1 cellular context compared by ENCODE assay signal in the genomic region with DNA sequence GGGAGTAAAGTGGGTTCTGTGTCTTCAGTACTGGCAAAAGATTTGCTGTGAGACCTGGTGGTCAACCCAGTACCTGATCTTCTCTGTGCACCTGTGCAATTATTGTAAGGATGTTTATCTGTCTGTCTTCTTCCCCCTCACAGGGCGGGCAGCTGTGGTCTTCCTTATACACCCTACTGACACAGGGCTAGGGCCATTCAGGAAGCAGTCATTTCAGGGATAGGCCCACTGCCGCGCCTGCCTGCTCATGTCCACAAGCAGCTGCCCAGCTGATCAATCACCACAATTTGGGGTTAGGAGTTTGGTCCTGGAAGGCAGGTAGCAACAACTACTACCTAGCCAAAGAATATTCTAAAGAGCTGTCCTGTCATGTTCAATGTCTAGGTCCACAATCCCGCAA.
TF ChIP-seq lines count a peak whose summit lies in the region.

No MANE protein-coding gene starts in this region.

TF ChIP-seq in GM12878, 131 proteins besides CTCF, POLR2A, EP300 and RAD21:
- no peak for TF ChIP-seq JUNB (IDR thresholded peaks at IDR 0.05)
- TF ChIP-seq WRNIP1 (IDR thresholded peaks at IDR 0.05; ENCODE audit: borderline replicate concordance, low read depth, low read length), result no peak
- no peak for TF ChIP-seq MTA3 (IDR thresholded peaks at IDR 0.05; ENCODE audit: borderline replicate concordance, low read length)
- no peak for TF ChIP-seq SMARCA5 (IDR thresholded peaks at IDR 0.05)
- no peak for TF ChIP-seq TCF12 (IDR thresholded peaks at IDR 0.05; ENCODE audit: low read depth, low read length)
- no peak for TF ChIP-seq KAT2A (conservative IDR thresholded peaks at IDR 0.05; ENCODE audit: control insufficient read depth, low read depth, low read length)
- TF ChIP-seq SPI1 (IDR thresholded peaks at IDR 0.05; ENCODE audit: borderline replicate concordance, insufficient read depth, low read depth, low read length), result no peak
- TF ChIP-seq TARDBP (IDR thresholded peaks at IDR 0.05; ENCODE audit: borderline replicate concordance), result no peak
- TF ChIP-seq, protein P1, sequence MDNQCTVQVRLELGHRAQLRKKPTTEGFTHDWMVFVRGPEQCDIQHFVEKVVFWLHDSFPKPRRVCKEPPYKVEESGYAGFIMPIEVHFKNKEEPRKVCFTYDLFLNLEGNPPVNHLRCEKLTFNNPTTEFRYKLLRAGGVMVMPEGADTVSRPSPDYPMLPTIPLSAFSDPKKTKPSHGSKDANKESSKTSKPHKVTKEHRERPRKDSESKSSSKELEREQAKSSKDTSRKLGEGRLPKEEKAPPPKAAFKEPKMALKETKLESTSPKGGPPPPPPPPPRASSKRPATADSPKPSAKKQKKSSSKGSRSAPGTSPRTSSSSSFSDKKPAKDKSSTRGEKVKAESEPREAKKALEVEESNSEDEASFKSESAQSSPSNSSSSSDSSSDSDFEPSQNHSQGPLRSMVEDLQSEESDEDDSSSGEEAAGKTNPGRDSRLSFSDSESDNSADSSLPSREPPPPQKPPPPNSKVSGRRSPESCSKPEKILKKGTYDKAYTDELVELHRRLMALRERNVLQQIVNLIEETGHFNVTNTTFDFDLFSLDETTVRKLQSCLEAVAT (IDR thresholded peaks at IDR 0.05), result no peak
- no peak for TF ChIP-seq CHD4 (IDR thresholded peaks at IDR 0.05)
- no peak for TF ChIP-seq RAD51 (IDR thresholded peaks at IDR 0.05)
- TF ChIP-seq NBN (IDR thresholded peaks at IDR 0.05), result no peak
- TF ChIP-seq, protein P2, sequence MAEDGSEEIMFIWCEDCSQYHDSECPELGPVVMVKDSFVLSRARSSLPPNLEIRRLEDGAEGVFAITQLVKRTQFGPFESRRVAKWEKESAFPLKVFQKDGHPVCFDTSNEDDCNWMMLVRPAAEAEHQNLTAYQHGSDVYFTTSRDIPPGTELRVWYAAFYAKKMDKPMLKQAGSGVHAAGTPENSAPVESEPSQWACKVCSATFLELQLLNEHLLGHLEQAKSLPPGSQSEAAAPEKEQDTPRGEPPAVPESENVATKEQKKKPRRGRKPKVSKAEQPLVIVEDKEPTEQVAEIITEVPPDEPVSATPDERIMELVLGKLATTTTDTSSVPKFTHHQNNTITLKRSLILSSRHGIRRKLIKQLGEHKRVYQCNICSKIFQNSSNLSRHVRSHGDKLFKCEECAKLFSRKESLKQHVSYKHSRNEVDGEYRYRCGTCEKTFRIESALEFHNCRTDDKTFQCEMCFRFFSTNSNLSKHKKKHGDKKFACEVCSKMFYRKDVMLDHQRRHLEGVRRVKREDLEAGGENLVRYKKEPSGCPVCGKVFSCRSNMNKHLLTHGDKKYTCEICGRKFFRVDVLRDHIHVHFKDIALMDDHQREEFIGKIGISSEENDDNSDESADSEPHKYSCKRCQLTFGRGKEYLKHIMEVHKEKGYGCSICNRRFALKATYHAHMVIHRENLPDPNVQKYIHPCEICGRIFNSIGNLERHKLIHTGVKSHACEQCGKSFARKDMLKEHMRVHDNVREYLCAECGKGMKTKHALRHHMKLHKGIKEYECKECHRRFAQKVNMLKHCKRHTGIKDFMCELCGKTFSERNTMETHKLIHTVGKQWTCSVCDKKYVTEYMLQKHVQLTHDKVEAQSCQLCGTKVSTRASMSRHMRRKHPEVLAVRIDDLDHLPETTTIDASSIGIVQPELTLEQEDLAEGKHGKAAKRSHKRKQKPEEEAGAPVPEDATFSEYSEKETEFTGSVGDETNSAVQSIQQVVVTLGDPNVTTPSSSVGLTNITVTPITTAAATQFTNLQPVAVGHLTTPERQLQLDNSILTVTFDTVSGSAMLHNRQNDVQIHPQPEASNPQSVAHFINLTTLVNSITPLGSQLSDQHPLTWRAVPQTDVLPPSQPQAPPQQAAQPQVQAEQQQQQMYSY (CRISPR knock-in tag; IDR thresholded peaks at IDR 0.05), result no peak
- no peak for TF ChIP-seq MTA2 (IDR thresholded peaks at IDR 0.05; ENCODE audit: low read depth)
- TF ChIP-seq NR2F1 (conservative IDR thresholded peaks at IDR 0.05), result no peak
- TF ChIP-seq NFXL1 (IDR thresholded peaks at IDR 0.05; ENCODE audit: borderline replicate concordance), result no peak
- no peak for TF ChIP-seq SIN3A (IDR thresholded peaks at IDR 0.05; ENCODE audit: low read depth, low read length)
- TF ChIP-seq, protein P3, sequence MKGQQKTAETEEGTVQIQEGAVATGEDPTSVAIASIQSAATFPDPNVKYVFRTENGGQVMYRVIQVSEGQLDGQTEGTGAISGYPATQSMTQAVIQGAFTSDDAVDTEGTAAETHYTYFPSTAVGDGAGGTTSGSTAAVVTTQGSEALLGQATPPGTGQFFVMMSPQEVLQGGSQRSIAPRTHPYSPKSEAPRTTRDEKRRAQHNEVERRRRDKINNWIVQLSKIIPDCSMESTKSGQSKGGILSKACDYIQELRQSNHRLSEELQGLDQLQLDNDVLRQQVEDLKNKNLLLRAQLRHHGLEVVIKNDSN (IDR thresholded peaks at IDR 0.05; ENCODE audit: borderline replicate concordance, extremely low read length, insufficient read depth, low read depth, low read length), result no peak
